ENCODE assay signal across 8 cellular contexts in the genomic region with DNA sequence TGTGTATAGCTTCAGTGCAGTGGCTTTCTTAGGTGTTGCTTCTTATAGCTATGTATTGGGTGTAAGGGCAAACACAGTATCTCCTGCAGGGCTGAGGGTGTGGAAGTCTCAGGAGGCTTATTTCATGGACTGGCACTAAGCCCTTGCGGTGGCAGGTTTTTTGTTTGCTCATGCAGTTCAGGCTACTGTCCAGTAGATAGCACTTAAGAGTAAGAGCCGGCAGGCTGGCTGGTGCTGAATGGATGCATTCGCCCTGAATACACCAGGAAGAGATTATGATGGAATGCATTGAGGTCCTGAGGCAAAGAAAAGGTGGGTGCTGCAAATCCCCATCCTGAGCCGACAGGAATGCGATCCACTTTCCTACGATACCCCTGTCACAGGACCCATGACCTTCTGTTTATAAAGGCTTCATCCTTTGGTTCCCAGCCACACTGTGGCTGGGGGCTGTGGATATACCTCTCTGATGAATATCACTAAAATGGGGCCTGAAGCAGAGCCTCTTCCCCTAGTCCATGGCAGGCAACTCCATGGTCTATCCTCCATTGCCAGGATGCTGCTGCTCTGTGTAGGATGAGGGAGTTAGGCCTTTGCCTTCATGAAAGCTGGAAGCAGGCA. TPM values are rescaled to one million over a fixed set of nuclear protein-coding genes. Genes with fewer than 3 reads are reported as not detected.
DNase-seq lines count a peak whose midpoint lies in the region; ATAC-seq and TF ChIP-seq lines count a peak whose summit lies in the region.

No MANE protein-coding gene starts in this region.

- TF ChIP-seq CTCF in astrocyte of the spinal cord (IDR thresholded peaks at IDR 0.05; ENCODE audit: low read depth, low read length), result peak; percentile 82

- H3K4me3 ChIP-seq in astrocyte of the spinal cord (ENCODE audit: low read depth, low read length), result no peak overlapping the region

- in situ Hi-C loops in astrocyte of the spinal cord (cut with HindIII; ENCODE audit: low sequenced_read_pairs), result no loop called here

- DNase-seq in GM04504 (ENCODE audit: low read depth), result peak; percentile 24
- peak; percentile 3 for DNase-seq in NCI-H1048 (lab: John Stamatoyannopoulos, UW)
- DNase-seq in astrocyte of the spinal cord (ENCODE audit: low read depth, low spot score), result peak; percentile 74
- DNase-seq in left lobe of liver (ENCODE audit: low spot score), result peak; percentile 62
- DNase-seq in effector CD8-positive, alpha-beta T cell (lab: John Stamatoyannopoulos, UW), result no peak
- no peak for DNase-seq in activated T-cell treated with anti-CD3 and anti-CD28 coated beads, Interleukin-2, amount 50 U/mL, for 1 hour
- DNase-seq in activated naive CD4-positive, alpha-beta T cell (lab: John Stamatoyannopoulos, UW), result no peak

- ATAC-seq in left lobe of liver, result peak; percentile 99
- no peak for ATAC-seq in HG02623 (IDR thresholded peaks at IDR 0.05; ENCODE audit: unreplicated experiment)

RNA-seq across cellular contexts. Expression of gene ANXA8, which starts 44.9 kb away (rescaled TPM):
- total RNA-seq in left lobe of liver, result 1.7 TPM

RNA-seq across cellular contexts. Expression of gene FAM25G, which starts 52.5 kb away (rescaled TPM):
- not detected for total RNA-seq in left lobe of liver

RNA-seq across cellular contexts. Expression of gene ZNF488, which starts 54.9 kb away (rescaled TPM):
- total RNA-seq in left lobe of liver, result 0.08 TPM

Comparison
In these comparisons a context has a peak if more than half of its experiments do, and no peak if none do; other contexts are left out.
1. DNase-seq: peak in GM04504 (single experiment), NCI-H1048 (single experiment), astrocyte of the spinal cord (single experiment) and left lobe of liver (single experiment); none in effector CD8-positive, alpha-beta T cell (single experiment), activated T-cell treated with anti-CD3 and anti-CD28 coated beads, Interleukin-2, amount 50 U/mL, for 1 hour (single experiment) and activated naive CD4-positive, alpha-beta T cell (0 of 4).